Comparison of ENCODE assay signal across 20 cellular contexts in the genomic region with DNA sequence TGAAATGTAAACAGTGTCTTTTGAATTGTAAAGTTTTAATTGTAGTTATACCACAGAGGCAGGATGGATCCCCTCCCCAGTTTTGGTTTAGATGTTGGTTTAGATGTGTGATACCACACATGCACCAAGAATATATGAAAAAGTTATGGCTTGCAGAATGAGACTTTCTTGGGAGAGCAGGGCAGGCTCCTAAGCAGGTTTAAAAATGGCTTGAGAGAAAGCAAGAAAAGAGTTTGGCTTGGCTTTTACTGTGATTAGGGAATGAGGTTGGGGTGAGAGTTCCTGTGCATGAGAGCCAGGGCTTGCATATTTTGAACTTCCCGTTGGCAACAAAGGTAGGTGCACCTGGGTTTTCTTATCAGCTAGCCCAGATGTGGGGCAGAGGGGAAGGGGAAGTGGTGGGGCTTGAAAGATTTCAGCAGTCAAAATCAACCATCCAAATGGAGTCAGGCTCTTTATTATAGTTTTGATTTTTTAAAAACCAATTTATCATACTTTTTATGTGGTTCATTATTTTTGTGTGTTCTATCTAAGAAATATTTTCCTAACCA.
"Had no signal": no experiment of that assay in that cellular context is flagged by ENCODE, and none has a peak within 500 bp of the region (broad histone marks: within the 10 kb centered on the region; RNA-seq: fewer than 3 reads in every experiment).

No MANE protein-coding gene starts in this region.

- H3K36me3 Mint-ChIP-seq: neural progenitor cell had no signal

- H3K4me1 Mint-ChIP-seq: neural progenitor cell had no signal

- H3K27ac Mint-ChIP-seq: activated T-helper 2 cell treated with anti-CD3 and anti-CD28 coated beads, Interferon-gamma antibody, Interleukin-2, Interleukin-4, amounts not matched to agents 10 μg/mL and 5 μg/mL and 100 μg/mL, durations not matched to agents 14 hours and 24 hours and 36 hours; dendritic cell treated with granulocyte-macrophage colony-stimulating factor and Interleukin-4, amounts not matched to agents 40 ng/mL and 50 ng/mL, for 4 days; neural progenitor cell had no signal

- H3K4me3 Mint-ChIP-seq: dendritic cell treated with granulocyte-macrophage colony-stimulating factor and Interleukin-4, amounts not matched to agents 40 ng/mL and 50 ng/mL, for 4 days; neural progenitor cell had no signal

- ATAC-seq: pancreas had no signal

- H3K9me3 Mint-ChIP-seq: activated T-helper 2 cell treated with anti-CD3 and anti-CD28 coated beads, Interferon-gamma antibody, Interleukin-2, Interleukin-4, amounts not matched to agents 10 μg/mL and 5 μg/mL and 100 μg/mL, durations not matched to agents 14 hours and 24 hours and 36 hours; dendritic cell treated with granulocyte-macrophage colony-stimulating factor and Interleukin-4, amounts not matched to agents 40 ng/mL and 50 ng/mL, for 4 days; neural progenitor cell had no signal

- DNase-seq: activated CD4-positive, alpha-beta T cell treated with anti-CD3 and anti-CD28 coated beads for 4 hours; activated naive CD4-positive, alpha-beta T cell treated with anti-CD3 and anti-CD28 coated beads, Interleukin-2, amount 50 U/mL, for 16 hours; activated T-cell treated with anti-CD3 and anti-CD28 coated beads for 4 hours; amniotic stem cell; brain microvascular endothelial cell; cerebellar nuclear complex; foreskin melanocyte; head of caudate nucleus; kidney; left ventricle myocardium inferior; mesendoderm; pancreas; stimulated activated CD4-positive, alpha-beta T cell treated with anti-CD3 and anti-CD28 coated beads, Interleukin-15, amount 100 ng/mL, for 24 hours; stimulated activated CD4-positive, alpha-beta T cell treated with anti-CD3 and anti-CD28 coated beads, Interleukin-4, amount 100 ng/mL, for 4 hours; T-helper 1 cell; thyroid gland; WERI-Rb-1 had no signal
